19 cellular contexts compared by ENCODE assay signal in genomic region chr19:16038196-16038695, GRCh38. TPM values are rescaled to one million over a fixed set of nuclear protein-coding genes. Genes with fewer than 3 reads are reported as not detected.
DNase-seq lines count a peak whose midpoint lies in the region; ATAC-seq and TF ChIP-seq lines count a peak whose summit lies in the region.
"Had no signal": no experiment of that assay in that cellular context is flagged by ENCODE, and none has a peak within 500 bp of the region (broad histone marks: within the 10 kb centered on the region; RNA-seq: fewer than 3 reads in every experiment).

No MANE protein-coding gene starts in this region.

- H3K4me1 Mint-ChIP-seq in CD8-positive, alpha-beta T cell (ENCODE audit: low read depth), result peaks cover 16% of the 10 kb centered on the region
- H3K4me1 Mint-ChIP-seq: H9 had no signal

- H3K4me3 Mint-ChIP-seq in CD8-positive, alpha-beta T cell, result no peak overlapping the region
- H3K4me3 Mint-ChIP-seq: B cell; CD8-positive, alpha-beta memory T cell; H9; IgD-negative memory B cell had no signal

- TF ChIP-seq CTCF in CD8-positive, alpha-beta T cell (IDR thresholded peaks at IDR 0.05), result no peak
- no peak for TF ChIP-seq CTCF in GM13977 (IDR thresholded peaks at IDR 0.05; ENCODE audit: extremely low read depth, insufficient read depth, missing control alignments)

- no peaks in the 10 kb centered on the region for H3K9me3 ChIP-seq in CD8-positive, alpha-beta T cell (ENCODE audit: low read length)
- H3K9me3 ChIP-seq: BLaER1 treated with 17β-estradiol and CSF1 and Interleukin-3, amounts not matched to agents 10 nM and 100 nM; Caco-2 had no signal

- POLR2A ChIA-PET in CD8-positive, alpha-beta T cell (lab: Charles Lee), result no interaction called here

- ATAC-seq in CD8-positive, alpha-beta T cell, result no peak
- ATAC-seq: GM12878, HepG2 had no signal

- DNase-seq in GM03348 (ENCODE audit: low spot score), result peak; percentile 3
- peak; percentile 27 for DNase-seq in H7
- peak; percentile 75 for DNase-seq in mesenteric fat pad (ENCODE audit: low spot score)
- DNase-seq in CD8-positive, alpha-beta T cell, result no peak
- DNase-seq in stimulated activated CD4-positive, alpha-beta T cell treated with anti-CD3 and anti-CD28 coated beads, Interleukin-4, amount 100 ng/mL, for 24 hours, result no peak
- DNase-seq in GM13977 (ENCODE audit: low spot score), result no peak
- DNase-seq: Caco-2; CD8-positive, alpha-beta memory T cell; DMS153; DMS79 treated with DMSO at 0.1 percent for 48 hours; GF-D8; GOT3; H9; KBM-7 had no signal

- H3K27me3 ChIP-seq in H7 (ENCODE audit: control insufficient read depth, insufficient read depth, low read length), result peaks cover 2% of the 10 kb centered on the region; the same call in 1 of the 2 replicates
- no peaks in the 10 kb centered on the region for H3K27me3 ChIP-seq in CD8-positive, alpha-beta T cell (ENCODE audit: insufficient read depth, low read length)
- H3K27me3 ChIP-seq: BLaER1 treated with 17β-estradiol and CSF1 and Interleukin-3, amounts not matched to agents 10 nM and 100 nM had no signal

- no peaks in the 10 kb centered on the region for H3K27me3 Mint-ChIP-seq in CD8-positive, alpha-beta T cell (ENCODE audit: low read depth)
- H3K27me3 Mint-ChIP-seq: B cell; CD8-positive, alpha-beta memory T cell had no signal

- CTCF ChIA-PET in CD8-positive, alpha-beta T cell (lab: Charles Lee), result no interaction called here

- no peak overlapping the region for H3K27ac ChIP-seq in CD8-positive, alpha-beta T cell (ENCODE audit: low read depth, low read length)
- H3K27ac ChIP-seq: BLaER1 treated with 17β-estradiol and CSF1 and Interleukin-3, amounts not matched to agents 10 nM and 100 nM had no signal

- H3K27ac Mint-ChIP-seq in CD8-positive, alpha-beta T cell, result no peak overlapping the region
- H3K27ac Mint-ChIP-seq: B cell; CD8-positive, alpha-beta memory T cell; IgD-negative memory B cell had no signal

- H3K9me3 Mint-ChIP-seq in CD8-positive, alpha-beta T cell, result no peaks in the 10 kb centered on the region
- H3K9me3 Mint-ChIP-seq: CD8-positive, alpha-beta memory T cell; IgD-negative memory B cell had no signal

- in situ Hi-C loops in GM13977 (cut with MboI; ENCODE audit: low pct_unique_long_range_greater_than_20kb, low sequenced_read_pairs, unreplicated experiment), result no loop called here

- H3K36me3 ChIP-seq in H7 (replicated peaks; ENCODE audit: control insufficient read depth, insufficient read depth, low read length), result no peaks in the 10 kb centered on the region
- H3K36me3 ChIP-seq in CD8-positive, alpha-beta T cell (ENCODE audit: insufficient read depth, low read length), result no peaks in the 10 kb centered on the region
- H3K36me3 ChIP-seq: BLaER1 treated with 17β-estradiol and CSF1 and Interleukin-3, amounts not matched to agents 10 nM and 100 nM had no signal

- intact Hi-C loops in CD8-positive, alpha-beta T cell (cut with DNase I, micrococcal nuclease), result no loop called here

- H3K4me3 ChIP-seq in H7 (ENCODE audit: insufficient read depth, low read depth, low read length), result no peak overlapping the region
- H3K4me3 ChIP-seq in CD8-positive, alpha-beta T cell (ENCODE audit: low read depth, low read length), result no peak overlapping the region
- H3K4me3 ChIP-seq: BLaER1 treated with 17β-estradiol and CSF1 and Interleukin-3, amounts not matched to agents 10 nM and 100 nM; GM12878 had no signal

- H3K36me3 Mint-ChIP-seq in CD8-positive, alpha-beta T cell, result no peaks in the 10 kb centered on the region
- H3K36me3 Mint-ChIP-seq: CD8-positive, alpha-beta memory T cell; IgD-negative memory B cell had no signal

- H3K4me1 ChIP-seq in CD8-positive, alpha-beta T cell (ENCODE audit: insufficient read depth, low read length), result peaks cover 8% of the 10 kb centered on the region
- H3K4me1 ChIP-seq: Caco-2 had no signal

RNA-seq across cellular contexts. Expression of gene TPM4, which starts 38.0 kb away (rescaled TPM):
- total RNA-seq in H7 (2014; rRNA removed; shearing (Covaris generic)), result 429 and 498 TPM in 2 replicates
- 385 TPM for total RNA-seq in mesenteric fat pad
- total RNA-seq in CD8-positive, alpha-beta T cell, result 100 to 1,000 TPM; 187 to 199 TPM

Comparison
In these comparisons a context has a peak if more than half of its experiments do, and no peak if none do; other contexts are left out.
1. DNase-seq: peak in GM03348 (single experiment), H7 (single experiment) and mesenteric fat pad (single experiment); none in CD8-positive, alpha-beta T cell (0 of 7), stimulated activated CD4-positive, alpha-beta T cell treated with anti-CD3 and anti-CD28 coated beads, Interleukin-4, amount 100 ng/mL, for 24 hours (single experiment) and GM13977 (single experiment).